Comparison of ENCODE assay signal across 8 cellular contexts in the genomic region with DNA sequence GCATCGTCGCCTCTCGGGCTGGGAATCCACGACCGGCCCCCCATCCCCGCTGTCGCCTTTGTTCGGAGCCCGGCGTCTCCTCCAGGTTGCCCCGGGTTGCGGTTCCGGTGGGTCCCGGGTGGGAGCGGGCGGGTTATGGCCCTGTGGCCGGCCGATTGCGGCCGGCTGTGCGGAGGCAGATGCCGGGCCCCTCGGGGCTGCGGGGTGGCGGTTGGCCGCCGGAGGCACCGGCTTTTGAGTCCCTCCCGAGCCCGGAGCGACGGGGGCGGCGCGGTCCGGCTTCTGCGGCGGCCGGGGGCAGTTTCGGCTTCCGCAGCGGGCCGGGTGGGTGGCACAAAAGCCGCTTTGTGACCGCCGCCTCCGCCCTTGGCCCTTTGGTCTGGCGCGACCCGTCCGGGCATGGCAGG. TPM values are rescaled to one million over a fixed set of nuclear protein-coding genes. Genes with fewer than 3 reads are reported as not detected.
A peak's percentile ranks its signal among the peaks of the same experiment; 100 is the strongest.
DNase-seq lines count a peak whose midpoint lies in the region; ATAC-seq and TF ChIP-seq lines count a peak whose summit lies in the region.

No MANE protein-coding gene starts in this region.

- H3K4me3 Mint-ChIP-seq in activated CD4-positive, alpha-beta T cell treated with anti-CD3 and anti-CD28 coated beads, Interleukin-2, amount 10 ng/mL, durations not matched to agents 24 days and 14 days: peak overlapping the region; percentile 98

- H3K9me3 Mint-ChIP-seq in activated CD4-positive, alpha-beta T cell treated with anti-CD3 and anti-CD28 coated beads, Interleukin-2, amount 10 ng/mL, durations not matched to agents 24 days and 14 days: peaks cover 5% of the 10 kb centered on the region

- H3K4me1 ChIP-seq in left lung (peaks cover 10 to 27% of the 10 kb centered on the region in 2 donors), thyroid gland (peaks cover 8 to 11% of the 10 kb centered on the region in 2 donors)

- TF ChIP-seq CTCF in brain microvascular endothelial cell (IDR thresholded peaks at IDR 0.05; ENCODE audit: low read depth, low read length, missing control alignments): no peak
- TF ChIP-seq CTCF in left lung (IDR thresholded peaks at IDR 0.05): no peak
- no peak for TF ChIP-seq CTCF in thyroid gland (IDR thresholded peaks at IDR 0.05)

- H3K4me3 ChIP-seq in brain microvascular endothelial cell (ENCODE audit: low read depth, low read length): peak overlapping the region; percentile 98
- peak overlapping the region; percentile 87 to 90 for H3K4me3 ChIP-seq in left lung
- peak overlapping the region; percentile 82 to 95 (median 83) for H3K4me3 ChIP-seq in thyroid gland (replicated peaks in 1 of 3)

- intact Hi-C loops in activated CD4-positive, alpha-beta T cell treated with anti-CD3 and anti-CD28 coated beads, Interleukin-2, amount 10 ng/mL, durations not matched to agents 24 days and 14 days (cut with micrococcal nuclease): loop anchor here (1.0 kb wide), 2 partner anchors 26 to 63 kb away; a partner anchor contains a TSS
- intact Hi-C loops in left lung (cut with DNase I) (no loop called here), thyroid gland (cut with DNase I) (no loop called here)

- in situ Hi-C loops in brain microvascular endothelial cell (cut with HindIII; ENCODE audit: low pct_ligation_motif_present, low sequenced_read_pairs): no loop called here

- H3K27ac ChIP-seq in brain microvascular endothelial cell (peak overlapping the region; percentile 92), left lung (peak overlapping the region; percentile 99 to 100), thyroid gland (peak overlapping the region; percentile 99 to 100 (median 100))

- H3K36me3 Mint-ChIP-seq in activated CD4-positive, alpha-beta T cell treated with anti-CD3 and anti-CD28 coated beads, Interleukin-2, amount 10 ng/mL, durations not matched to agents 24 days and 14 days (ENCODE audit: low read depth): peaks cover 25% of the 10 kb centered on the region

- H3K9me3 ChIP-seq in left lung: no peaks in the 10 kb centered on the region
- H3K9me3 ChIP-seq in thyroid gland: no peaks in the 10 kb centered on the region

- H3K27me3 ChIP-seq in brain microvascular endothelial cell (replicated peaks): no peaks in the 10 kb centered on the region
- no peaks in the 10 kb centered on the region for H3K27me3 ChIP-seq in left lung
- H3K27me3 ChIP-seq in thyroid gland: no peaks in the 10 kb centered on the region

- no peak for TF ChIP-seq POLR2A in thyroid gland (IDR thresholded peaks at IDR 0.05)

- ATAC-seq in HG03439 (IDR thresholded peaks at IDR 0.05; ENCODE audit: unreplicated experiment): peak; percentile 3
- peak; percentile 0 for ATAC-seq in left lung

- H3K4me1 Mint-ChIP-seq in activated CD4-positive, alpha-beta T cell treated with anti-CD3 and anti-CD28 coated beads, Interleukin-2, amount 10 ng/mL, durations not matched to agents 24 days and 14 days: peaks cover 27% of the 10 kb centered on the region

- no peak for DNase-seq in activated CD4-positive, alpha-beta T cell treated with anti-CD3 and anti-CD28 coated beads, Interleukin-2, amount 10 ng/mL, durations not matched to agents 24 days and 14 days
- DNase-seq in activated CD4-positive, alpha-beta T cell treated with anti-CD3 and anti-CD28 coated beads for 48 hours: no peak
- DNase-seq in brain microvascular endothelial cell: no peak
- peak in 1 of 2 donors; percentile 93 for DNase-seq in left lung
- no peak for DNase-seq in thyroid gland
- DNase-seq in SW480 (ENCODE audit: low spot score): no peak
- DNase-seq in NCI-H774 (lab: John Stamatoyannopoulos, UW): no peak

- peak overlapping the region; percentile 96 for H3K27ac Mint-ChIP-seq in activated CD4-positive, alpha-beta T cell treated with anti-CD3 and anti-CD28 coated beads, Interleukin-2, amount 10 ng/mL, durations not matched to agents 24 days and 14 days

- no peaks in the 10 kb centered on the region for H3K27me3 Mint-ChIP-seq in activated CD4-positive, alpha-beta T cell treated with anti-CD3 and anti-CD28 coated beads, Interleukin-2, amount 10 ng/mL, durations not matched to agents 24 days and 14 days

- H3K36me3 ChIP-seq in brain microvascular endothelial cell (replicated peaks) (peaks cover 14% of the 10 kb centered on the region), left lung (peaks cover 0 to 16% of the 10 kb centered on the region in 2 donors), thyroid gland (peaks cover 8 to 13% of the 10 kb centered on the region in 2 donors)

- WGBS in thyroid gland, 2 donors: 0 to 1% methylated on average over 17 to 31 of the region's 51 CpGs

RNA-seq across cellular contexts. Expression of a gene that starts 0.5 kb away (rescaled TPM):
- 71.3 and 71.9 TPM in 2 replicates for total RNA-seq in activated CD4-positive, alpha-beta T cell treated with anti-CD3 and anti-CD28 coated beads, Interleukin-2, amount 10 ng/mL, durations not matched to agents 24 days and 14 days
- total RNA-seq in left lung (100 to 1,000 TPM in 1 of 2 donors, 10 to 100 TPM in 1; 85.6 to 119 TPM), thyroid gland (10 to 100 TPM; 28.3 to 56.8 (median 33.2) TPM)
